Comparison of ENCODE assay signal across 10 cellular contexts in genomic region chr3:190064112-190064511, GRCh38. TPM values are rescaled to one million over a fixed set of nuclear protein-coding genes. Genes with fewer than 3 reads are reported as not detected.
DNase-seq lines count a peak whose midpoint lies in the region; ATAC-seq and TF ChIP-seq lines count a peak whose summit lies in the region.
"Had no signal": no experiment of that assay in that cellular context is flagged by ENCODE, and none has a peak within 500 bp of the region (broad histone marks: within the 10 kb centered on the region; RNA-seq: fewer than 3 reads in every experiment).

No MANE protein-coding gene starts in this region.

- intact Hi-C loops in transverse colon (cut with DNase I; ENCODE audit: low total_unique reads), result no loop called here

- in situ Hi-C loops in transverse colon (cut with MboI; ENCODE audit: low pct_ligation_motif_present in 1 of 4, low pct_unique_long_range_greater_than_20kb in 1 of 4, low sequenced_read_pairs in 3 of 4), result no loop called here

- POLR2A ChIA-PET in HEK293 (lab: Yijun Ruan, JAX), result interaction anchor here (0.5 to 0.7 kb wide), 2 partner anchors 10 to 23 kb away, joined by 3 to 4 read pairs; no protein-coding TSS in a partner anchor

- H3K9me3 ChIP-seq in HEK293 (ENCODE audit: control insufficient read depth, insufficient read depth, low read depth, low read length), result no peaks in the 10 kb centered on the region
- H3K9me3 ChIP-seq in transverse colon, result no peaks in the 10 kb centered on the region
- H3K9me3 ChIP-seq: neutrophil had no signal

- no peaks in the 10 kb centered on the region for H3K27me3 ChIP-seq in transverse colon
- H3K27me3 ChIP-seq: neutrophil had no signal

- CTCF ChIA-PET in HEK293 (lab: Yijun Ruan, JAX), result no interaction called here

- TF ChIP-seq POLR2A in transverse colon (IDR thresholded peaks at IDR 0.05), result no peak

- no peak for ATAC-seq in HG02642 (IDR thresholded peaks at IDR 0.05; ENCODE audit: poor library complexity, unreplicated experiment)

- TF ChIP-seq EP300 in transverse colon (IDR thresholded peaks at IDR 0.05; ENCODE audit: low read depth), result no peak

- DNase-seq in amniotic stem cell (lab: John Stamatoyannopoulos, UW), result peak; percentile 84
- DNase-seq in hepatic stellate cell (ENCODE audit: low spot score), result peak; percentile 26
- peak; percentile 11 for DNase-seq in transverse colon
- no peak for DNase-seq in NCI-H69 (lab: John Stamatoyannopoulos, UW)
- DNase-seq in DMS79 treated with DMSO at 0.1 percent for 48 hours (lab: John Stamatoyannopoulos, UW), result no peak
- DNase-seq: KBM-7, NCI-H446 treated with DMSO at 0.1 percent for 48 hours had no signal

- 23 to 26% methylated on average over 3 of the region's 3 CpGs for WGBS in transverse colon (ENCODE audit: low coverage in 1 of 2), 2 donors

- TF ChIP-seq CTCF in HEK293 (tag by site-specific recombination; IDR thresholded peaks at IDR 0.05) (no peak), transverse colon (IDR thresholded peaks at IDR 0.05) (no peak)

- H3K4me3 ChIP-seq in HEK293 (ENCODE audit: low read depth, low read length) (no peak overlapping the region), transverse colon (no peak overlapping the region)

- H3K4me1 ChIP-seq in HEK293 (ENCODE audit: control insufficient read depth, insufficient read depth, low read length) (peaks cover 5% of the 10 kb centered on the region; the same call in 1 of the 2 replicates), transverse colon (peaks cover 5 to 25% (median 14%) of the 10 kb centered on the region in 4 donors)

- H3K27ac ChIP-seq in HEK293 (ENCODE audit: extremely low read depth, low read depth, low read length), result no peak overlapping the region
- peak overlapping the region in 3 of 4 donors; percentile 47 to 78 (median 66) for H3K27ac ChIP-seq in transverse colon
- H3K27ac ChIP-seq: neutrophil had no signal

- H3K36me3 ChIP-seq in HEK293 (ENCODE audit: control insufficient read depth in 2 of 2, insufficient read depth in 1 of 2, low read length in 2 of 2) (no peaks in the 10 kb centered on the region), transverse colon (no peaks in the 10 kb centered on the region)
- H3K36me3 ChIP-seq: neutrophil had no signal

TF ChIP-seq in HEK293, 187 proteins besides CTCF, POLR2A, EP300 and RAD21:
- peak; percentile 48 for TF ChIP-seq SCRT2 (tag by site-specific recombination; IDR thresholded peaks at IDR 0.05)
- TF ChIP-seq TCF7L2 (IDR thresholded peaks at IDR 0.05; ENCODE audit: borderline replicate concordance, low read depth, low read length), result no peak
- TF ChIP-seq WT1 (tag by site-specific recombination; IDR thresholded peaks at IDR 0.05), result peak; percentile 24; the same call in 1 of the 2 replicates
- TF ChIP-seq INSM2 (tag by site-specific recombination; IDR thresholded peaks at IDR 0.05), result 0 out of 2 replicates have a peak, but pooled peaks have one; percentile 19
- peak; percentile 82 for TF ChIP-seq ZNF600 (tag by site-specific recombination; IDR thresholded peaks at IDR 0.05)
- TF ChIP-seq ZNF677 (tag by site-specific recombination; IDR thresholded peaks at IDR 0.05), result no peak
- TF ChIP-seq ZNF416 (tag by site-specific recombination; IDR thresholded peaks at IDR 0.05), result no peak

RNA-seq across cellular contexts. Expression of gene P3H2, which starts 56.6 kb away (rescaled TPM):
- total RNA-seq in transverse colon, result 100 to 1,000 TPM in 1 of 4 donors, 10 to 100 TPM in 3; 26.6 to 153 (median 54.3) TPM

Comparison
In these comparisons a context has a peak if more than half of its experiments do, and no peak if none do; other contexts are left out.
1. DNase-seq: peak in amniotic stem cell (single experiment), hepatic stellate cell (single experiment) and transverse colon (single experiment); none in NCI-H69 (single experiment) and DMS79 treated with DMSO at 0.1 percent for 48 hours (single experiment).